1 cellular context compared by ENCODE assay signal in the genomic region with DNA sequence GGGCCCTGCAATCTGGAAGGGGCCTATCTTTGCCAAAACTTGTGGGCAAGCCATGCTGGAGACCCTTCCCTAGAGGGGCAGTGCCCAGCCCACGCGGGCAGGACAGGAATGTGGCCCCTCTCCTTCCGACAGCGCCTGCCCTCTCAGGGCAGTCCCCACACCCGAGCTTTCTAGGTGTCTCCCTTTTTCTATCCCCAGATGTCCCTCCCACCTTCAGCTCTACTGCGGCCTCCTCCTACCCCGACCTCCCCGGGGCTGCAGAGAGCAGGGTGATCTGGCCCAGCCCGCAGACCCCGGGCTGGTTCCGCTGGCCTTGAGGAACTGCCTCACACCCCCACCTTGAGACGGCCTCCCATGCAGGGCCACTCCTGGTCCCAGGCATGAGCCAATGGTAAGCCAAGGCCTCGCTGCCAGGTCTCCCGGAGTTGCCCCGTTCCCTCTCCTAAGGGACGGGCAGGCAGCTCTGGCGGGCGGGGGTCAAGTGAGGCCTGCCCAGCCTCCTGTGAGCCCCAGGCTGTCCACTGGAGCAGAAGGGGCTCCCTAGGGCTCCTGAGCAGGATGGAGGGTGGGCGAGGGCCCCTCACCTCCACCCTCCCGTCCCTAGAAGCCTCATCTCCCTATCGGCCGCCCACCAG.
TF ChIP-seq lines count a peak whose summit lies in the region.

No MANE protein-coding gene starts in this region.

TF ChIP-seq in GM23338, 12 proteins besides CTCF, POLR2A, EP300 and RAD21:
- TF ChIP-seq ZNF331 (CRISPR knock-in tag; IDR thresholded peaks at IDR 0.05; ENCODE audit: low read depth) (no peak), STAT1 (IDR thresholded peaks at IDR 0.05; ENCODE audit: unreplicated experiment) (no peak), POLR2AphosphoS5 (IDR thresholded peaks at IDR 0.05; ENCODE audit: low read depth) (no peak), EZH2 (IDR thresholded peaks at IDR 0.05; ENCODE audit: low read depth, unreplicated experiment) (no peak), EZH2phosphoT487 (IDR thresholded peaks at IDR 0.05; ENCODE audit: unreplicated experiment) (no peak), CREB1 (CRISPR knock-in tag; IDR thresholded peaks at IDR 0.05; ENCODE audit: low read depth) (no peak), ZNF114 (CRISPR knock-in tag; IDR thresholded peaks at IDR 0.05) (no peak), JUNB (IDR thresholded peaks at IDR 0.05; ENCODE audit: unreplicated experiment) (no peak)
- TF ChIP-seq, protein P1, sequence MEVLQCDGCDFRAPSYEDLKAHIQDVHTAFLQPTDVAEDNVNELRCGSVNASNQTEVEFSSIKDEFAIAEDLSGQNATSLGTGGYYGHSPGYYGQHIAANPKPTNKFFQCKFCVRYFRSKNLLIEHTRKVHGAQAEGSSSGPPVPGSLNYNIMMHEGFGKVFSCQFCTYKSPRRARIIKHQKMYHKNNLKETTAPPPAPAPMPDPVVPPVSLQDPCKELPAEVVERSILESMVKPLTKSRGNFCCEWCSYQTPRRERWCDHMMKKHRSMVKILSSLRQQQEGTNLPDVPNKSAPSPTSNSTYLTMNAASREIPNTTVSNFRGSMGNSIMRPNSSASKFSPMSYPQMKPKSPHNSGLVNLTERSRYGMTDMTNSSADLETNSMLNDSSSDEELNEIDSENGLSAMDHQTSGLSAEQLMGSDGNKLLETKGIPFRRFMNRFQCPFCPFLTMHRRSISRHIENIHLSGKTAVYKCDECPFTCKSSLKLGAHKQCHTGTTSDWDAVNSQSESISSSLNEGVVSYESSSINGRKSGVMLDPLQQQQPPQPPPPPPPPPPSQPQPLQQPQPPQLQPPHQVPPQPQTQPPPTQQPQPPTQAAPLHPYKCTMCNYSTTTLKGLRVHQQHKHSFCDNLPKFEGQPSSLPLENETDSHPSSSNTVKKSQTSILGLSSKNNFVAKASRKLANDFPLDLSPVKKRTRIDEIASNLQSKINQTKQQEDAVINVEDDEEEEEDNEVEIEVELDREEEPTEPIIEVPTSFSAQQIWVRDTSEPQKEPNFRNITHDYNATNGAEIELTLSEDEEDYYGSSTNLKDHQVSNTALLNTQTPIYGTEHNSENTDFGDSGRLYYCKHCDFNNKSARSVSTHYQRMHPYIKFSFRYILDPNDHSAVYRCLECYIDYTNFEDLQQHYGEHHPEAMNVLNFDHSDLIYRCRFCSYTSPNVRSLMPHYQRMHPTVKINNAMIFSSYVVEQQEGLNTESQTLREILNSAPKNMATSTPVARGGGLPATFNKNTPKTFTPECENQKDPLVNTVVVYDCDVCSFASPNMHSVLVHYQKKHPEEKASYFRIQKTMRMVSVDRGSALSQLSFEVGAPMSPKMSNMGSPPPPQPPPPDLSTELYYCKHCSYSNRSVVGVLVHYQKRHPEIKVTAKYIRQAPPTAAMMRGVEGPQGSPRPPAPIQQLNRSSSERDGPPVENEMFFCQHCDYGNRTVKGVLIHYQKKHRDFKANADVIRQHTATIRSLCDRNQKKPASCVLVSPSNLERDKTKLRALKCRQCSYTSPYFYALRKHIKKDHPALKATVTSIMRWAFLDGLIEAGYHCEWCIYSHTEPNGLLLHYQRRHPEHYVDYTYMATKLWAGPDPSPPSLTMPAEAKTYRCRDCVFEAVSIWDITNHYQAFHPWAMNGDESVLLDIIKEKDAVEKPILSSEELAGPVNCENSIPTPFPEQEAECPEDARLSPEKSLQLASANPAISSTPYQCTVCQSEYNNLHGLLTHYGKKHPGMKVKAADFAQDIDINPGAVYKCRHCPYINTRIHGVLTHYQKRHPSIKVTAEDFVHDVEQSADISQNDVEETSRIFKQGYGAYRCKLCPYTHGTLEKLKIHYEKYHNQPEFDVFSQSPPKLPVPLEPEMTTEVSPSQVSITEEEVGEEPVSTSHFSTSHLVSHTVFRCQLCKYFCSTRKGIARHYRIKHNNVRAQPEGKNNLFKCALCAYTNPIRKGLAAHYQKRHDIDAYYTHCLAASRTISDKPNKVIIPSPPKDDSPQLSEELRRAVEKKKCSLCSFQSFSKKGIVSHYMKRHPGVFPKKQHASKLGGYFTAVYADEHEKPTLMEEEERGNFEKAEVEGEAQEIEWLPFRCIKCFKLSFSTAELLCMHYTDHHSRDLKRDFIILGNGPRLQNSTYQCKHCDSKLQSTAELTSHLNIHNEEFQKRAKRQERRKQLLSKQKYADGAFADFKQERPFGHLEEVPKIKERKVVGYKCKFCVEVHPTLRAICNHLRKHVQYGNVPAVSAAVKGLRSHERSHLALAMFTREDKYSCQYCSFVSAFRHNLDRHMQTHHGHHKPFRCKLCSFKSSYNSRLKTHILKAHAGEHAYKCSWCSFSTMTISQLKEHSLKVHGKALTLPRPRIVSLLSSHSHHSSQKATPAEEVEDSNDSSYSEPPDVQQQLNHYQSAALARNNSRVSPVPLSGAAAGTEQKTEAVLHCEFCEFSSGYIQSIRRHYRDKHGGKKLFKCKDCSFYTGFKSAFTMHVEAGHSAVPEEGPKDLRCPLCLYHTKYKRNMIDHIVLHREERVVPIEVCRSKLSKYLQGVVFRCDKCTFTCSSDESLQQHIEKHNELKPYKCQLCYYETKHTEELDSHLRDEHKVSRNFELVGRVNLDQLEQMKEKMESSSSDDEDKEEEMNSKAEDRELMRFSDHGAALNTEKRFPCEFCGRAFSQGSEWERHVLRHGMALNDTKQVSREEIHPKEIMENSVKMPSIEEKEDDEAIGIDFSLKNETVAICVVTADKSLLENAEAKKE (CRISPR knock-in tag; IDR thresholded peaks at IDR 0.05), result no peak
- TF ChIP-seq, protein P2, sequence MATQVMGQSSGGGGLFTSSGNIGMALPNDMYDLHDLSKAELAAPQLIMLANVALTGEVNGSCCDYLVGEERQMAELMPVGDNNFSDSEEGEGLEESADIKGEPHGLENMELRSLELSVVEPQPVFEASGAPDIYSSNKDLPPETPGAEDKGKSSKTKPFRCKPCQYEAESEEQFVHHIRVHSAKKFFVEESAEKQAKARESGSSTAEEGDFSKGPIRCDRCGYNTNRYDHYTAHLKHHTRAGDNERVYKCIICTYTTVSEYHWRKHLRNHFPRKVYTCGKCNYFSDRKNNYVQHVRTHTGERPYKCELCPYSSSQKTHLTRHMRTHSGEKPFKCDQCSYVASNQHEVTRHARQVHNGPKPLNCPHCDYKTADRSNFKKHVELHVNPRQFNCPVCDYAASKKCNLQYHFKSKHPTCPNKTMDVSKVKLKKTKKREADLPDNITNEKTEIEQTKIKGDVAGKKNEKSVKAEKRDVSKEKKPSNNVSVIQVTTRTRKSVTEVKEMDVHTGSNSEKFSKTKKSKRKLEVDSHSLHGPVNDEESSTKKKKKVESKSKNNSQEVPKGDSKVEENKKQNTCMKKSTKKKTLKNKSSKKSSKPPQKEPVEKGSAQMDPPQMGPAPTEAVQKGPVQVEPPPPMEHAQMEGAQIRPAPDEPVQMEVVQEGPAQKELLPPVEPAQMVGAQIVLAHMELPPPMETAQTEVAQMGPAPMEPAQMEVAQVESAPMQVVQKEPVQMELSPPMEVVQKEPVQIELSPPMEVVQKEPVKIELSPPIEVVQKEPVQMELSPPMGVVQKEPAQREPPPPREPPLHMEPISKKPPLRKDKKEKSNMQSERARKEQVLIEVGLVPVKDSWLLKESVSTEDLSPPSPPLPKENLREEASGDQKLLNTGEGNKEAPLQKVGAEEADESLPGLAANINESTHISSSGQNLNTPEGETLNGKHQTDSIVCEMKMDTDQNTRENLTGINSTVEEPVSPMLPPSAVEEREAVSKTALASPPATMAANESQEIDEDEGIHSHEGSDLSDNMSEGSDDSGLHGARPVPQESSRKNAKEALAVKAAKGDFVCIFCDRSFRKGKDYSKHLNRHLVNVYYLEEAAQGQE (IDR thresholded peaks at IDR 0.05; ENCODE audit: unreplicated experiment), result no peak
